In genomic region chr7:107982918-107983389, GRCh38 we compare ENCODE assay signal across 11 cellular contexts. TPM values are rescaled to one million over a fixed set of nuclear protein-coding genes. Genes with fewer than 3 reads are reported as not detected.
DNase-seq lines count a peak whose midpoint lies in the region; ATAC-seq and TF ChIP-seq lines count a peak whose summit lies in the region.
"Had no signal": no experiment of that assay in that cellular context is flagged by ENCODE, and none has a peak within 500 bp of the region (broad histone marks: within the 10 kb centered on the region; RNA-seq: fewer than 3 reads in every experiment).

No MANE protein-coding gene starts in this region.

- in situ Hi-C loops in IMR-90 (cut with MboI; ENCODE audit: low sequenced_read_pairs): no loop called here

- no peak overlapping the region for H3K18ac ChIP-seq in IMR-90 (ENCODE audit: low read depth, low read length)

- no peak overlapping the region for H3K4ac ChIP-seq in IMR-90 (ENCODE audit: low read depth, low read length)

- H3K23ac ChIP-seq in IMR-90 (ENCODE audit: low read depth, low read length): no peak overlapping the region

- H2BK5ac ChIP-seq in IMR-90 (ENCODE audit: low read depth, low read length, poor library complexity, severe bottlenecking): no peak overlapping the region

- TF ChIP-seq CTCF in IMR-90 (conservative IDR thresholded peaks at IDR 0.05; ENCODE audit: low read depth, low read length) (no peak), WERI-Rb-1 (IDR thresholded peaks at IDR 0.05; ENCODE audit: low read depth, low read length) (0 out of 2 replicates have a peak, but pooled peaks have one; percentile 9), left lung (IDR thresholded peaks at IDR 0.05) (peak in 1 of 2 donors; percentile 19)

- H3K4me3 ChIP-seq in IMR-90 (ENCODE audit: insufficient read depth, low read depth, low read length) (no peak overlapping the region), WERI-Rb-1 (ENCODE audit: low read depth, low read length) (no peak overlapping the region), left lung (no peak overlapping the region)
- H3K4me3 ChIP-seq: SJSA1 had no signal

- H3K14ac ChIP-seq in IMR-90 (replicated peaks; ENCODE audit: low read depth, low read length): no peak overlapping the region

- H3K4me1 ChIP-seq in IMR-90 (ENCODE audit: control insufficient read depth, insufficient read depth, low read length) (peaks cover 3% of the 10 kb centered on the region), left lung (peaks cover 0 to 10% of the 10 kb centered on the region in 2 donors)
- H3K4me1 ChIP-seq: SJSA1 had no signal

- H3K79me1 ChIP-seq in IMR-90 (ENCODE audit: low read depth in 1 of 2, low read length in 2 of 2): peaks cover 9 to 35% of the 10 kb centered on the region in 2 experiments; a peak in 3 of 4 replicates

- H2BK15ac ChIP-seq in IMR-90 (ENCODE audit: low read depth, low read length): no peak overlapping the region

- ATAC-seq in IMR-90 (ENCODE audit: low read depth): peak; percentile 78
- ATAC-seq in left lung: peak; percentile 64
- ATAC-seq in HG03196 (IDR thresholded peaks at IDR 0.05; ENCODE audit: unreplicated experiment): no peak
- no peak for ATAC-seq in GM21529 (IDR thresholded peaks at IDR 0.05; ENCODE audit: unreplicated experiment)

- TF ChIP-seq POLR2A in IMR-90 (IDR thresholded peaks at IDR 0.05; ENCODE audit: low read depth, low read length): no peak

- CTCF ChIA-PET in IMR-90 (lab: Yijun Ruan, JAX): interaction anchor here (0.9 to 2.1 kb wide), 4 partner anchors 31 to 164 kb away, joined by 3 to 7 read pairs (median 4); no protein-coding TSS in a partner anchor

- intact Hi-C loops in IMR-90 (cut with micrococcal nuclease) (loop anchor here (5.0 kb wide), 1 partner anchor 164 kb away; no protein-coding TSS in a partner anchor), left lung (cut with DNase I) (no loop called here)

- TF ChIP-seq RAD21 in IMR-90 (IDR thresholded peaks at IDR 0.05; ENCODE audit: low read length): no peak

- H4K20me1 ChIP-seq in IMR-90 (ENCODE audit: insufficient read depth, low read length): peaks cover 24% of the 10 kb centered on the region; the same call in 1 of the 2 replicates

- no peak overlapping the region for H2BK120ac ChIP-seq in IMR-90 (ENCODE audit: low read depth, low read length)

- H3K9me3 ChIP-seq in IMR-90 (ENCODE audit: control insufficient read depth, insufficient read depth, low read length) (no peaks in the 10 kb centered on the region), WERI-Rb-1 (ENCODE audit: severe bottlenecking) (no peaks in the 10 kb centered on the region), left lung (no peaks in the 10 kb centered on the region)
- H3K9me3 ChIP-seq: SJSA1 had no signal

- H2BK20ac ChIP-seq in IMR-90 (ENCODE audit: low read depth, low read length): no peak overlapping the region

- dilution Hi-C loops in IMR-90 (cut with HindIII; ENCODE audit: low sequenced_read_pairs, unreplicated experiment): no loop called here

- no CpG with 5 or more reads among the region's 2 CpGs for WGBS in IMR-90 (ENCODE audit: extremely low coverage in 2 of 2, insufficient read length in 1 of 2), 2 experiments

- no peak overlapping the region for H4K5ac ChIP-seq in IMR-90 (ENCODE audit: low read depth, low read length)

- BruUV-seq in IMR-90 (replicated peaks; lab: Mats Ljungman, UMichigan): no TSS peak

- H3K27ac ChIP-seq in IMR-90 (ENCODE audit: insufficient read depth, low read length) (no peak overlapping the region), WERI-Rb-1 (no peak overlapping the region), left lung (no peak overlapping the region)
- H3K27ac ChIP-seq: SJSA1 had no signal

- POLR2A ChIA-PET in IMR-90 (lab: Charles Lee; ENCODE audit: unreplicated experiment): no interaction called here

- H3K4me2 ChIP-seq in IMR-90 (ENCODE audit: low read depth, low read length): 0 out of 2 replicates have a peak overlapping the region, but pooled peaks have one; percentile 37

- no peak overlapping the region for H3K9ac ChIP-seq in IMR-90 (ENCODE audit: low read depth, low read length)

- peaks cover 5% of the 10 kb centered on the region; the same call in 1 of the 2 replicates for H3K9me1 ChIP-seq in IMR-90 (ENCODE audit: insufficient read depth, low read length)

- H2AK5ac ChIP-seq in IMR-90 (ENCODE audit: low read depth, low read length): no peak overlapping the region

- H2AFZ ChIP-seq in IMR-90 (replicated peaks; ENCODE audit: low read length, poor library complexity): no peak overlapping the region

- H2AK9ac ChIP-seq in IMR-90 (replicated peaks; ENCODE audit: low read depth, low read length, poor library complexity): no peak overlapping the region

- no peaks in the 10 kb centered on the region for H3K27me3 ChIP-seq in IMR-90 (ENCODE audit: control insufficient read depth, insufficient read depth, low read length)
- no peaks in the 10 kb centered on the region for H3K27me3 ChIP-seq in WERI-Rb-1 (ENCODE audit: insufficient read depth, low read depth, severe bottlenecking)
- no peaks in the 10 kb centered on the region for H3K27me3 ChIP-seq in left lung
- H3K27me3 ChIP-seq: SJSA1 had no signal

- no peak overlapping the region for H4K91ac ChIP-seq in IMR-90 (ENCODE audit: insufficient read depth, low read depth, low read length)

- H3K36me3 ChIP-seq in IMR-90 (ENCODE audit: control insufficient read depth, insufficient read depth, low read length) (peaks cover 70% of the 10 kb centered on the region), WERI-Rb-1 (peaks cover 44% of the 10 kb centered on the region), left lung (peaks cover 0 to 15% of the 10 kb centered on the region in 2 donors)

- DNase-seq in AG08396 (ENCODE audit: low spot score) (peak; percentile 16), IMR-90 (peak; percentile 57), WERI-Rb-1 (no peak), left lung (no peak), KG1 (lab: John Stamatoyannopoulos, UW) (no peak), NCI-H1436 treated with DMSO at 0.1 percent for 48 hours (lab: John Stamatoyannopoulos, UW) (no peak)
- DNase-seq: islet precursor cell; stimulated activated naive CD4-positive, alpha-beta T cell had no signal

- H4K8ac ChIP-seq in IMR-90 (ENCODE audit: low read depth in 2 of 2, low read length in 2 of 2): peak overlapping the region in 1 of 2 experiments; percentile 22; a peak in 1 of 4 replicates

- H3K56ac ChIP-seq in IMR-90 (ENCODE audit: extremely low read depth, insufficient read depth, low read length): no peak overlapping the region

TF ChIP-seq in IMR-90, 13 proteins besides CTCF, POLR2A, EP300 and RAD21:
- no peak for TF ChIP-seq ELK1 (IDR thresholded peaks at IDR 0.05; ENCODE audit: borderline replicate concordance, low read depth, low read length)
- no peak for TF ChIP-seq CEBPB (IDR thresholded peaks at IDR 0.05; ENCODE audit: low read depth, low read length)
- no peak for TF ChIP-seq RCOR1 (IDR thresholded peaks at IDR 0.05; ENCODE audit: insufficient replicate concordance, low read length)
- TF ChIP-seq MAZ (IDR thresholded peaks at IDR 0.05; ENCODE audit: borderline replicate concordance, low read depth, low read length): no peak
- no peak for TF ChIP-seq MXI1 (IDR thresholded peaks at IDR 0.05; ENCODE audit: borderline replicate concordance, low read depth, low read length)
- TF ChIP-seq USF2 (IDR thresholded peaks at IDR 0.05; ENCODE audit: low read depth, low read length): no peak
- TF ChIP-seq NFE2L2 (IDR thresholded peaks at IDR 0.05; ENCODE audit: low read depth, low read length): no peak
- TF ChIP-seq CHD1 (IDR thresholded peaks at IDR 0.05; ENCODE audit: low read depth, low read length): no peak
- TF ChIP-seq RFX5 (IDR thresholded peaks at IDR 0.05; ENCODE audit: low read depth, low read length): no peak
- TF ChIP-seq BHLHE40 (IDR thresholded peaks at IDR 0.05; ENCODE audit: low read depth, low read length): no peak

RNA-seq across cellular contexts. Expression of gene LAMB1, which starts 20.0 kb away (rescaled TPM):
- total RNA-seq in IMR-90 (2012; rRNA removed): 117 TPM in 2 replicates
- polyA plus RNA-seq in IMR-90 (2012; rRNA removed): 97.5 and 114 TPM in 2 replicates
- 83.3 and 90.8 TPM in 2 replicates for polyA plus RNA-seq in IMR-90 (2012; cell fraction: cytosol; rRNA removed)
- polyA plus RNA-seq in IMR-90 (2012; cell fraction: nucleus; rRNA removed; ENCODE audit: low replicate concordance): 304 and 403 TPM in 2 replicates
- total RNA-seq in left lung: 100 to 1,000 TPM; 175 to 187 TPM

Comparison
In these comparisons a context has a peak if more than half of its experiments do, and no peak if none do; other contexts are left out.
1. DNase-seq: peak in AG08396 (single experiment) and IMR-90 (single experiment); none in WERI-Rb-1 (single experiment), left lung (0 of 2), KG1 (single experiment) and NCI-H1436 treated with DMSO at 0.1 percent for 48 hours (single experiment).
2. ATAC-seq: peak in IMR-90 (single experiment) and left lung (single experiment); none in HG03196 (single experiment) and GM21529 (single experiment).